ENCODE assay signal across 1 cellular context in the genomic region with DNA sequence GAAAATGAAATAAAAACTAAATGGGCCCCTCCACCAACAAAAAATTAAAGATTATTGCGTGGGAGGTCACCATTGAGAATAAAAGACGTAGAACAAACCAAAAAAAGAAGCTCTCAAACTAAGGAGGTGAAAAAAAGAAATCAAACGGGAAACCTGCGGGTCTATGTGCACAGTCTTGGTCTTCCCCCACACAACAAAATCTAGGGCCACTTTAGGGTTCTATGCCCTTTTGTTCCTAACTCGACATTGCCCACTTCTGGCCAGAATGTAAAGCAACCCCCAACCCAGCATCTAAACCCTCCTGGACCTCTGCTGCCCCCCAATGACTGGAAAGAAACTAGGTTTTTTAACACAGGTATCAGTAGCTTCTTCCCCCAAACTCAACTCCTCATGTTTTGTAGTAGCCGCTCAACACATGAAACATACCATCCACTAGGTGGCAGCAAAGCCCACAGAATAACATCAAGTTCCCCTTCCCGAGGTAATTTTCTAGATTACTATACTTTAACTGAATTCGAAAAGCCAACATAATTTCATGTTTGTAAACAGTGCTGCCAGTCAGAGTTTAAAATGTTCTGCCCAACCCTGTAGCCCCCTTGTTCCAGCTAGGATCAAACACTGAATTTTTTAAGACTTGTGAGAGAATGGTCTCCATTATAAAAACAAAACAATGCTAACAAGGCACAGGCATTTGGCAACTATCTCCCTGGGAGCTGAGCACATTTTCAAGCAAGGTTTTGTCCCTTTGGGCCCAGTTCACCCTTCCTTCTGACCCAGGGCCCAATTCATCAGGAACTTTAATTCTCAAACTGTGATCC.
TF ChIP-seq lines count a peak whose summit lies in the region.

No MANE protein-coding gene starts in this region.

TF ChIP-seq in HCT116, 20 proteins besides CTCF, POLR2A, EP300 and RAD21 (continued from another document):
- TF ChIP-seq, protein P1, sequence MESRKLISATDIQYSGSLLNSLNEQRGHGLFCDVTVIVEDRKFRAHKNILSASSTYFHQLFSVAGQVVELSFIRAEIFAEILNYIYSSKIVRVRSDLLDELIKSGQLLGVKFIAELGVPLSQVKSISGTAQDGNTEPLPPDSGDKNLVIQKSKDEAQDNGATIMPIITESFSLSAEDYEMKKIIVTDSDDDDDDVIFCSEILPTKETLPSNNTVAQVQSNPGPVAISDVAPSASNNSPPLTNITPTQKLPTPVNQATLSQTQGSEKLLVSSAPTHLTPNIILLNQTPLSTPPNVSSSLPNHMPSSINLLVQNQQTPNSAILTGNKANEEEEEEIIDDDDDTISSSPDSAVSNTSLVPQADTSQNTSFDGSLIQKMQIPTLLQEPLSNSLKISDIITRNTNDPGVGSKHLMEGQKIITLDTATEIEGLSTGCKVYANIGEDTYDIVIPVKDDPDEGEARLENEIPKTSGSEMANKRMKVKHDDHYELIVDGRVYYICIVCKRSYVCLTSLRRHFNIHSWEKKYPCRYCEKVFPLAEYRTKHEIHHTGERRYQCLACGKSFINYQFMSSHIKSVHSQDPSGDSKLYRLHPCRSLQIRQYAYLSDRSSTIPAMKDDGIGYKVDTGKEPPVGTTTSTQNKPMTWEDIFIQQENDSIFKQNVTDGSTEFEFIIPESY (IDR thresholded peaks at IDR 0.05; ENCODE audit: extremely low read depth, insufficient replicate concordance, low read length): no peak
- TF ChIP-seq ZNF274 (IDR thresholded peaks at IDR 0.05; ENCODE audit: low read depth, low read length) (no peak), FOSL1 (IDR thresholded peaks at IDR 0.05; ENCODE audit: low read depth) (no peak), CBX3 (IDR thresholded peaks at IDR 0.05; ENCODE audit: low read depth) (no peak), TCF7L2 (IDR thresholded peaks at IDR 0.05; ENCODE audit: borderline replicate concordance, extremely low read depth, insufficient read depth, insufficient read length) (peak; percentile 53)
